In the genomic region with DNA sequence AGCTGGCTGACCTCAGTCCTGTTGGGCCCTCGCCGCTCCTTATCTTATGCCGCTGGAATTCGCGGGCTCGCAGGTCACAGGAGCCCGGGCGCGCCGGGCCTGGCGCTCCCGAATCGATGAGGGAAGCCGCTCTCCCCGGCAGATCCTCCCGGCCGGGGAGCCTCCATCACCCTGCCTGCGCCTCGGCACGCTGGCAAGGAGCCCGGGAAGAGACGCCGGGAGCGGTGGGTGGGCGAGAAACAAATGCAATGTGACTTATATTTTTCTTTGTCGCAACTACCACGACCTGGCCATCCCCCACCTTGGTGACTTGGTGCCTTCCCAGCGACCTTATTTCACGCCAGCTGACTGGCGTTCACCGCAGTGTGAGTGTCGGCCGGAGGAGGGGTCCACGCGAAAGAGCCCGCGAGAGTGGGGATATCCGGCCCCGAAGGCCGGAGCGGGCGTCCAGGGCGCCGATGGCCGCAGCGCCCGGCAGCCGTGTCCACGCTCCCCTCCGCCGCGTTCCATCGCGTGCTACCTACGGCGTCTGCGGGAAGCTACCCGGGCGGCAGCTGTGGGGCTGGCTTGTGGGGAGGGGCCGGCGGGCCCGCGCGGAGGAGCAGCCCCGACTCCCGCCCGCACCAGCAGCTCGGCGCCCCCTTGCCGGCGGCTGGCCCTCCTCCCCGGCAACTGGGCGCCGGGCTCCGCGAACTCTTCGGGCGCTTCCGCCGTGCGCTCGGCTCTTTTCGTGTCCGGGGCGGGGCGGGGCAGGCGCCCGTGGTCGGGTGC, we compare ENCODE assay signal across 1 cellular context.
TF ChIP-seq lines count a peak whose summit lies in the region.

No MANE protein-coding gene starts in this region.

TF ChIP-seq in HepG2, 621 proteins besides CTCF, POLR2A, EP300 and RAD21 (continued from another document and continues in another):
- TF ChIP-seq, protein P1, sequence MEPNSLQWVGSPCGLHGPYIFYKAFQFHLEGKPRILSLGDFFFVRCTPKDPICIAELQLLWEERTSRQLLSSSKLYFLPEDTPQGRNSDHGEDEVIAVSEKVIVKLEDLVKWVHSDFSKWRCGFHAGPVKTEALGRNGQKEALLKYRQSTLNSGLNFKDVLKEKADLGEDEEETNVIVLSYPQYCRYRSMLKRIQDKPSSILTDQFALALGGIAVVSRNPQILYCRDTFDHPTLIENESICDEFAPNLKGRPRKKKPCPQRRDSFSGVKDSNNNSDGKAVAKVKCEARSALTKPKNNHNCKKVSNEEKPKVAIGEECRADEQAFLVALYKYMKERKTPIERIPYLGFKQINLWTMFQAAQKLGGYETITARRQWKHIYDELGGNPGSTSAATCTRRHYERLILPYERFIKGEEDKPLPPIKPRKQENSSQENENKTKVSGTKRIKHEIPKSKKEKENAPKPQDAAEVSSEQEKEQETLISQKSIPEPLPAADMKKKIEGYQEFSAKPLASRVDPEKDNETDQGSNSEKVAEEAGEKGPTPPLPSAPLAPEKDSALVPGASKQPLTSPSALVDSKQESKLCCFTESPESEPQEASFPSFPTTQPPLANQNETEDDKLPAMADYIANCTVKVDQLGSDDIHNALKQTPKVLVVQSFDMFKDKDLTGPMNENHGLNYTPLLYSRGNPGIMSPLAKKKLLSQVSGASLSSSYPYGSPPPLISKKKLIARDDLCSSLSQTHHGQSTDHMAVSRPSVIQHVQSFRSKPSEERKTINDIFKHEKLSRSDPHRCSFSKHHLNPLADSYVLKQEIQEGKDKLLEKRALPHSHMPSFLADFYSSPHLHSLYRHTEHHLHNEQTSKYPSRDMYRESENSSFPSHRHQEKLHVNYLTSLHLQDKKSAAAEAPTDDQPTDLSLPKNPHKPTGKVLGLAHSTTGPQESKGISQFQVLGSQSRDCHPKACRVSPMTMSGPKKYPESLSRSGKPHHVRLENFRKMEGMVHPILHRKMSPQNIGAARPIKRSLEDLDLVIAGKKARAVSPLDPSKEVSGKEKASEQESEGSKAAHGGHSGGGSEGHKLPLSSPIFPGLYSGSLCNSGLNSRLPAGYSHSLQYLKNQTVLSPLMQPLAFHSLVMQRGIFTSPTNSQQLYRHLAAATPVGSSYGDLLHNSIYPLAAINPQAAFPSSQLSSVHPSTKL (CRISPR knock-in tag; IDR thresholded peaks at IDR 0.05), result peak; percentile 55
- TF ChIP-seq ZNF263 (CRISPR knock-in tag; IDR thresholded peaks at IDR 0.05) (peak; percentile 18), REXO4 (CRISPR knock-in tag; IDR thresholded peaks at IDR 0.05; ENCODE audit: borderline replicate concordance) (no peak), ZNF782 (CRISPR knock-in tag; IDR thresholded peaks at IDR 0.05; ENCODE audit: borderline replicate concordance) (no peak), ESRRA (CRISPR knock-in tag; IDR thresholded peaks at IDR 0.05; ENCODE audit: low read depth) (no peak), CEBPB (IDR thresholded peaks at IDR 0.05; ENCODE audit: borderline replicate concordance, low read depth, low read length) (no peak), GZF1 (CRISPR knock-in tag; IDR thresholded peaks at IDR 0.05) (peak; percentile 50; the same call in 1 of the 2 replicates), GTF3A (CRISPR knock-in tag; conservative IDR thresholded peaks at IDR 0.05) (no peak; the same call in 1 of the 2 replicates), ZNF10 (CRISPR knock-in tag; IDR thresholded peaks at IDR 0.05; ENCODE audit: borderline replicate concordance, low read depth) (no peak), ZBTB7B (CRISPR knock-in tag; IDR thresholded peaks at IDR 0.05) (no peak), PHB2 (IDR thresholded peaks at IDR 0.05; ENCODE audit: partially characterized antibody) (no peak), NFIB (CRISPR knock-in tag; IDR thresholded peaks at IDR 0.05; ENCODE audit: borderline replicate concordance) (no peak), CAMTA2 (CRISPR knock-in tag; IDR thresholded peaks at IDR 0.05; ENCODE audit: borderline replicate concordance) (no peak), ZNF737 (CRISPR knock-in tag; IDR thresholded peaks at IDR 0.05; ENCODE audit: borderline replicate concordance) (no peak), SALL1 (CRISPR knock-in tag; IDR thresholded peaks at IDR 0.05) (0 out of 2 replicates have a peak, but pooled peaks have one; percentile 43), CBFB (CRISPR knock-in tag; IDR thresholded peaks at IDR 0.05) (no peak), ZZZ3 (CRISPR knock-in tag; IDR thresholded peaks at IDR 0.05; ENCODE audit: borderline replicate concordance) (no peak), ZFP90 (CRISPR knock-in tag; IDR thresholded peaks at IDR 0.05; ENCODE audit: borderline replicate concordance) (no peak), ZNF143 (CRISPR knock-in tag; IDR thresholded peaks at IDR 0.05) (no peak; the same call in 1 of the 2 replicates), ZNF879 (CRISPR knock-in tag; IDR thresholded peaks at IDR 0.05) (no peak), ZNF121 (CRISPR knock-in tag; IDR thresholded peaks at IDR 0.05) (no peak), ZNF44 (CRISPR knock-in tag; IDR thresholded peaks at IDR 0.05) (no peak), RFXANK (CRISPR knock-in tag; IDR thresholded peaks at IDR 0.05) (no peak), SPEN (CRISPR knock-in tag; IDR thresholded peaks at IDR 0.05; ENCODE audit: low read depth) (peak; percentile 35; the same call in 1 of the 2 replicates), ZNF160 (CRISPR knock-in tag; IDR thresholded peaks at IDR 0.05) (0 out of 2 replicates have a peak, but pooled peaks have one; percentile 44), ZNF124 (CRISPR knock-in tag; IDR thresholded peaks at IDR 0.05) (peak; percentile 78)
- TF ChIP-seq, protein P2, sequence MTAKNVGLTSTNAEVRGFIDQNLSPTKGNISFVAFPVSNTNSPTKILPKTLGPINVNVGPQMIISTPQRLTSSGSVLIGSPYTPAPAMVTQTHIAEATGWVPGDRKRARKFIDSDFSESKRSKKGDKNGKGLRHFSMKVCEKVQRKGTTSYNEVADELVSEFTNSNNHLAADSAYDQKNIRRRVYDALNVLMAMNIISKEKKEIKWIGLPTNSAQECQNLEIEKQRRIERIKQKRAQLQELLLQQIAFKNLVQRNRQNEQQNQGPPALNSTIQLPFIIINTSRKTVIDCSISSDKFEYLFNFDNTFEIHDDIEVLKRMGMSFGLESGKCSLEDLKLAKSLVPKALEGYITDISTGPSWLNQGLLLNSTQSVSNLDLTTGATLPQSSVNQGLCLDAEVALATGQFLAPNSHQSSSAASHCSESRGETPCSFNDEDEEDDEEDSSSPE (CRISPR knock-in tag; IDR thresholded peaks at IDR 0.05), result peak; percentile 68
- TF ChIP-seq, protein P3, sequence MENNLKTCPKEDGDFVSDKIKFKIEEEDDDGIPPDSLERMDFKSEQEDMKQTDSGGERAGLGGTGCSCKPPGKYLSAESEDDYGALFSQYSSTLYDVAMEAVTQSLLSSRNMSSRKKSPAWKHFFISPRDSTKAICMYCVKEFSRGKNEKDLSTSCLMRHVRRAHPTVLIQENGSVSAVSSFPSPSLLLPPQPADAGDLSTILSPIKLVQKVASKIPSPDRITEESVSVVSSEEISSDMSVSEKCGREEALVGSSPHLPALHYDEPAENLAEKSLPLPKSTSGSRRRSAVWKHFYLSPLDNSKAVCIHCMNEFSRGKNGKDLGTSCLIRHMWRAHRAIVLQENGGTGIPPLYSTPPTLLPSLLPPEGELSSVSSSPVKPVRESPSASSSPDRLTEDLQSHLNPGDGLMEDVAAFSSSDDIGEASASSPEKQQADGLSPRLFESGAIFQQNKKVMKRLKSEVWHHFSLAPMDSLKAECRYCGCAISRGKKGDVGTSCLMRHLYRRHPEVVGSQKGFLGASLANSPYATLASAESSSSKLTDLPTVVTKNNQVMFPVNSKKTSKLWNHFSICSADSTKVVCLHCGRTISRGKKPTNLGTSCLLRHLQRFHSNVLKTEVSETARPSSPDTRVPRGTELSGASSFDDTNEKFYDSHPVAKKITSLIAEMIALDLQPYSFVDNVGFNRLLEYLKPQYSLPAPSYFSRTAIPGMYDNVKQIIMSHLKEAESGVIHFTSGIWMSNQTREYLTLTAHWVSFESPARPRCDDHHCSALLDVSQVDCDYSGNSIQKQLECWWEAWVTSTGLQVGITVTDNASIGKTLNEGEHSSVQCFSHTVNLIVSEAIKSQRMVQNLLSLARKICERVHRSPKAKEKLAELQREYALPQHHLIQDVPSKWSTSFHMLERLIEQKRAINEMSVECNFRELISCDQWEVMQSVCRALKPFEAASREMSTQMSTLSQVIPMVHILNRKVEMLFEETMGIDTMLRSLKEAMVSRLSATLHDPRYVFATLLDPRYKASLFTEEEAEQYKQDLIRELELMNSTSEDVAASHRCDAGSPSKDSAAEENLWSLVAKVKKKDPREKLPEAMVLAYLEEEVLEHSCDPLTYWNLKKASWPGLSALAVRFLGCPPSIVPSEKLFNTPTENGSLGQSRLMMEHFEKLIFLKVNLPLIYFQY (CRISPR knock-in tag; IDR thresholded peaks at IDR 0.05; ENCODE audit: borderline replicate concordance), result no peak
- TF ChIP-seq, protein P4, sequence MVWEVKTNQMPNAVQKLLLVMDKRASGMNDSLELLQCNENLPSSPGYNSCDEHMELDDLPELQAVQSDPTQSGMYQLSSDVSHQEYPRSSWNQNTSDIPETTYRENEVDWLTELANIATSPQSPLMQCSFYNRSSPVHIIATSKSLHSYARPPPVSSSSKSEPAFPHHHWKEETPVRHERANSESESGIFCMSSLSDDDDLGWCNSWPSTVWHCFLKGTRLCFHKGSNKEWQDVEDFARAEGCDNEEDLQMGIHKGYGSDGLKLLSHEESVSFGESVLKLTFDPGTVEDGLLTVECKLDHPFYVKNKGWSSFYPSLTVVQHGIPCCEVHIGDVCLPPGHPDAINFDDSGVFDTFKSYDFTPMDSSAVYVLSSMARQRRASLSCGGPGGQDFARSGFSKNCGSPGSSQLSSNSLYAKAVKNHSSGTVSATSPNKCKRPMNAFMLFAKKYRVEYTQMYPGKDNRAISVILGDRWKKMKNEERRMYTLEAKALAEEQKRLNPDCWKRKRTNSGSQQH (CRISPR knock-in tag; IDR thresholded peaks at IDR 0.05; ENCODE audit: low read depth), result no peak; the same call in 1 of the 2 replicates
- TF ChIP-seq, protein P5, sequence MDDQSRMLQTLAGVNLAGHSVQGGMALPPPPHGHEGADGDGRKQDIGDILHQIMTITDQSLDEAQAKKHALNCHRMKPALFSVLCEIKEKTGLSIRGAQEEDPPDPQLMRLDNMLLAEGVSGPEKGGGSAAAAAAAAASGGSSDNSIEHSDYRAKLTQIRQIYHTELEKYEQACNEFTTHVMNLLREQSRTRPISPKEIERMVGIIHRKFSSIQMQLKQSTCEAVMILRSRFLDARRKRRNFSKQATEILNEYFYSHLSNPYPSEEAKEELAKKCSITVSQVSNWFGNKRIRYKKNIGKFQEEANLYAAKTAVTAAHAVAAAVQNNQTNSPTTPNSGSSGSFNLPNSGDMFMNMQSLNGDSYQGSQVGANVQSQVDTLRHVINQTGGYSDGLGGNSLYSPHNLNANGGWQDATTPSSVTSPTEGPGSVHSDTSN (CRISPR knock-in tag; IDR thresholded peaks at IDR 0.05; ENCODE audit: borderline replicate concordance), result no peak
- TF ChIP-seq, protein P6, sequence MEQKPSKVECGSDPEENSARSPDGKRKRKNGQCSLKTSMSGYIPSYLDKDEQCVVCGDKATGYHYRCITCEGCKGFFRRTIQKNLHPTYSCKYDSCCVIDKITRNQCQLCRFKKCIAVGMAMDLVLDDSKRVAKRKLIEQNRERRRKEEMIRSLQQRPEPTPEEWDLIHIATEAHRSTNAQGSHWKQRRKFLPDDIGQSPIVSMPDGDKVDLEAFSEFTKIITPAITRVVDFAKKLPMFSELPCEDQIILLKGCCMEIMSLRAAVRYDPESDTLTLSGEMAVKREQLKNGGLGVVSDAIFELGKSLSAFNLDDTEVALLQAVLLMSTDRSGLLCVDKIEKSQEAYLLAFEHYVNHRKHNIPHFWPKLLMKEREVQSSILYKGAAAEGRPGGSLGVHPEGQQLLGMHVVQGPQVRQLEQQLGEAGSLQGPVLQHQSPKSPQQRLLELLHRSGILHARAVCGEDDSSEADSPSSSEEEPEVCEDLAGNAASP (CRISPR knock-in tag; IDR thresholded peaks at IDR 0.05; ENCODE audit: borderline replicate concordance), result no peak; the same call in 1 of the 2 replicates
- TF ChIP-seq, protein P7, sequence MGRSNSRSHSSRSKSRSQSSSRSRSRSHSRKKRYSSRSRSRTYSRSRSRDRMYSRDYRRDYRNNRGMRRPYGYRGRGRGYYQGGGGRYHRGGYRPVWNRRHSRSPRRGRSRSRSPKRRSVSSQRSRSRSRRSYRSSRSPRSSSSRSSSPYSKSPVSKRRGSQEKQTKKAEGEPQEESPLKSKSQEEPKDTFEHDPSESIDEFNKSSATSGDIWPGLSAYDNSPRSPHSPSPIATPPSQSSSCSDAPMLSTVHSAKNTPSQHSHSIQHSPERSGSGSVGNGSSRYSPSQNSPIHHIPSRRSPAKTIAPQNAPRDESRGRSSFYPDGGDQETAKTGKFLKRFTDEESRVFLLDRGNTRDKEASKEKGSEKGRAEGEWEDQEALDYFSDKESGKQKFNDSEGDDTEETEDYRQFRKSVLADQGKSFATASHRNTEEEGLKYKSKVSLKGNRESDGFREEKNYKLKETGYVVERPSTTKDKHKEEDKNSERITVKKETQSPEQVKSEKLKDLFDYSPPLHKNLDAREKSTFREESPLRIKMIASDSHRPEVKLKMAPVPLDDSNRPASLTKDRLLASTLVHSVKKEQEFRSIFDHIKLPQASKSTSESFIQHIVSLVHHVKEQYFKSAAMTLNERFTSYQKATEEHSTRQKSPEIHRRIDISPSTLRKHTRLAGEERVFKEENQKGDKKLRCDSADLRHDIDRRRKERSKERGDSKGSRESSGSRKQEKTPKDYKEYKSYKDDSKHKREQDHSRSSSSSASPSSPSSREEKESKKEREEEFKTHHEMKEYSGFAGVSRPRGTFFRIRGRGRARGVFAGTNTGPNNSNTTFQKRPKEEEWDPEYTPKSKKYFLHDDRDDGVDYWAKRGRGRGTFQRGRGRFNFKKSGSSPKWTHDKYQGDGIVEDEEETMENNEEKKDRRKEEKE (IDR thresholded peaks at IDR 0.05), result no peak
- TF ChIP-seq, protein P8, sequence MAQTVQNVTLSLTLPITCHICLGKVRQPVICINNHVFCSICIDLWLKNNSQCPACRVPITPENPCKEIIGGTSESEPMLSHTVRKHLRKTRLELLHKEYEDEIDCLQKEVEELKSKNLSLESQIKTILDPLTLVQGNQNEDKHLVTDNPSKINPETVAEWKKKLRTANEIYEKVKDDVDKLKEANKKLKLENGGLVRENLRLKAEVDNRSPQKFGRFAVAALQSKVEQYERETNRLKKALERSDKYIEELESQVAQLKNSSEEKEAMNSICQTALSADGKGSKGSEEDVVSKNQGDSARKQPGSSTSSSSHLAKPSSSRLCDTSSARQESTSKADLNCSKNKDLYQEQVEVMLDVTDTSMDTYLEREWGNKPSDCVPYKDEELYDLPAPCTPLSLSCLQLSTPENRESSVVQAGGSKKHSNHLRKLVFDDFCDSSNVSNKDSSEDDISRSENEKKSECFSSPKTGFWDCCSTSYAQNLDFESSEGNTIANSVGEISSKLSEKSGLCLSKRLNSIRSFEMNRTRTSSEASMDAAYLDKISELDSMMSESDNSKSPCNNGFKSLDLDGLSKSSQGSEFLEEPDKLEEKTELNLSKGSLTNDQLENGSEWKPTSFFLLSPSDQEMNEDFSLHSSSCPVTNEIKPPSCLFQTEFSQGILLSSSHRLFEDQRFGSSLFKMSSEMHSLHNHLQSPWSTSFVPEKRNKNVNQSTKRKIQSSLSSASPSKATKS (CRISPR knock-in tag; IDR thresholded peaks at IDR 0.05), result no peak
- TF ChIP-seq, protein P9, sequence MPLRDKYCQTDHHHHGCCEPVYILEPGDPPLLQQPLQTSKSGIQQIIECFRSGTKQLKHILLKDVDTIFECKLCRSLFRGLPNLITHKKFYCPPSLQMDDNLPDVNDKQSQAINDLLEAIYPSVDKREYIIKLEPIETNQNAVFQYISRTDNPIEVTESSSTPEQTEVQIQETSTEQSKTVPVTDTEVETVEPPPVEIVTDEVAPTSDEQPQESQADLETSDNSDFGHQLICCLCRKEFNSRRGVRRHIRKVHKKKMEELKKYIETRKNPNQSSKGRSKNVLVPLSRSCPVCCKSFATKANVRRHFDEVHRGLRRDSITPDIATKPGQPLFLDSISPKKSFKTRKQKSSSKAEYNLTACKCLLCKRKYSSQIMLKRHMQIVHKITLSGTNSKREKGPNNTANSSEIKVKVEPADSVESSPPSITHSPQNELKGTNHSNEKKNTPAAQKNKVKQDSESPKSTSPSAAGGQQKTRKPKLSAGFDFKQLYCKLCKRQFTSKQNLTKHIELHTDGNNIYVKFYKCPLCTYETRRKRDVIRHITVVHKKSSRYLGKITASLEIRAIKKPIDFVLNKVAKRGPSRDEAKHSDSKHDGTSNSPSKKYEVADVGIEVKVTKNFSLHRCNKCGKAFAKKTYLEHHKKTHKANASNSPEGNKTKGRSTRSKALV (CRISPR knock-in tag; IDR thresholded peaks at IDR 0.05), result peak; percentile 52
